13 cellular contexts compared by ENCODE assay signal in genomic region chr3:120071259-120071658, GRCh38. TPM values are rescaled to one million over a fixed set of nuclear protein-coding genes. Genes with fewer than 3 reads are reported as not detected.
DNase-seq lines count a peak whose midpoint lies in the region; ATAC-seq, FAIRE-seq and TF ChIP-seq lines count a peak whose summit lies in the region.
"Had no signal": no experiment of that assay in that cellular context is flagged by ENCODE, and none has a peak within 500 bp of the region (broad histone marks: within the 10 kb centered on the region; RNA-seq: fewer than 3 reads in every experiment).

No MANE protein-coding gene starts in this region.

- ATAC-seq in HG03354 (IDR thresholded peaks at IDR 0.05; ENCODE audit: poor library complexity, severe bottlenecking, unreplicated experiment), result no peak
- ATAC-seq: PC-3 had no signal

- intact Hi-C loops in posterior vena cava (cut with DNase I), result no loop called here

- H3K4me3 ChIP-seq in skeletal muscle satellite cell (ENCODE audit: low read length), result no peak overlapping the region

- DNase-seq in NCI-H82 (lab: John Stamatoyannopoulos, UW), result peak; percentile 35
- no peak for DNase-seq in NCI-H82 treated with DMSO at 0.1 percent for 48 hours (lab: John Stamatoyannopoulos, UW; ENCODE audit: unreplicated experiment)
- no peak for DNase-seq in H54 (ENCODE audit: insufficient read length, low spot score)
- DNase-seq in cerebellar cortex (ENCODE audit: low spot score), result peak; percentile 22
- no peak for DNase-seq in T-helper 9 cell
- DNase-seq in posterior vena cava (ENCODE audit: low spot score), result no peak
- DNase-seq: EL, MV-4-11, NCI-H1436 treated with DMSO at 0.1 percent for 48 hours, NCI-H2171, PC-3 had no signal

- no peak overlapping the region for H3K9ac ChIP-seq in skeletal muscle satellite cell (ENCODE audit: low read depth, low read length)

- FAIRE-seq in H54 (lab: Jason Lieb, UNC), result peak; percentile 72

- no peak for TF ChIP-seq POLR2A in H54 (IDR thresholded peaks at IDR 0.05; ENCODE audit: low read depth, low read length)

- H3K27me3 ChIP-seq in skeletal muscle satellite cell (ENCODE audit: control insufficient read depth, insufficient read depth, low read length), result no peaks in the 10 kb centered on the region

- peak overlapping the region; percentile 17 for H3K4me2 ChIP-seq in skeletal muscle satellite cell (ENCODE audit: low read length)

- no peaks in the 10 kb centered on the region for H3K4me1 ChIP-seq in skeletal muscle satellite cell (ENCODE audit: control insufficient read depth, insufficient read depth, low read length)

- no peaks in the 10 kb centered on the region for H3K36me3 ChIP-seq in skeletal muscle satellite cell (ENCODE audit: insufficient read depth, low read length)

- no peaks in the 10 kb centered on the region for H3K9me3 ChIP-seq in skeletal muscle satellite cell (replicated peaks; ENCODE audit: low read length)

RNA-seq across cellular contexts. Expression of gene GSK3B, which starts 23.0 kb away (rescaled TPM):
- 41.6 and 41.7 TPM in 2 replicates for total RNA-seq in skeletal muscle satellite cell (2012; rRNA removed)
- total RNA-seq in posterior vena cava, result 10 to 100 TPM; 31.3 to 33.0 TPM

Comparison
In these comparisons a context has a peak if more than half of its experiments do, and no peak if none do; other contexts are left out.
1. DNase-seq: peak in NCI-H82 (single experiment) and cerebellar cortex (single experiment); none in NCI-H82 treated with DMSO at 0.1 percent for 48 hours (single experiment), H54 (single experiment), T-helper 9 cell (single experiment) and posterior vena cava (single experiment).